Comparison of ENCODE assay signal across 8 cellular contexts in genomic region chr15:89893696-89894450, GRCh38. TPM values are rescaled to one million over a fixed set of nuclear protein-coding genes. Genes with fewer than 3 reads are reported as not detected.
DNase-seq lines count a peak whose midpoint lies in the region; ATAC-seq and TF ChIP-seq lines count a peak whose summit lies in the region.

Gene AP3S2, minus strand, starts transcription at chr15:89893994. Its CDS starts 45 bp downstream, at chr15:89893949.

- DNase-seq in GM19240 (ENCODE audit: insufficient read length, low spot score): peak; percentile 55
- peak; percentile 92 for DNase-seq in NCI-H69 (lab: John Stamatoyannopoulos, UW)
- peak; percentile 84 to 86 for DNase-seq in activated CD4-positive, alpha-beta T cell treated with anti-CD3 and anti-CD28 coated beads, Interleukin-2, amount 50 U/mL, for 4 hours
- DNase-seq in dorsolateral prefrontal cortex: peak; percentile 85 to 95 (median 90)
- DNase-seq in right lobe of liver: peak; percentile 91 to 93 (median 93)
- DNase-seq in stimulated activated CD4-positive, alpha-beta T cell treated with anti-CD3 and anti-CD28 coated beads, Interleukin-4, amount 100 ng/mL, for 4 hours: peak; percentile 82 to 87

- H3K27me3 ChIP-seq in BLaER1 (no peaks in the 10 kb centered on the region), dorsolateral prefrontal cortex (no peaks in the 10 kb centered on the region), right lobe of liver (no peaks in the 10 kb centered on the region)

- ATAC-seq in HG03460 (IDR thresholded peaks at IDR 0.05; ENCODE audit: unreplicated experiment) (peak; percentile 92), right lobe of liver (peak; percentile 95 to 98 (median 96))

- H3K4me1 ChIP-seq in BLaER1: peaks cover 28% of the 10 kb centered on the region
- peaks cover 0 to 11% (median 1%) of the 10 kb centered on the region in 4 donors for H3K4me1 ChIP-seq in right lobe of liver

- H3K9me3 ChIP-seq in BLaER1: no peaks in the 10 kb centered on the region
- H3K9me3 ChIP-seq in right lobe of liver: no peaks in the 10 kb centered on the region

- peak within 1 kb of the TSS; percentile 88 for H3K27ac ChIP-seq in BLaER1
- H3K27ac ChIP-seq in dorsolateral prefrontal cortex: peak within 1 kb of the TSS; percentile 73 to 99 (median 95)
- peak within 1 kb of the TSS; percentile 88 to 90 (median 89) for H3K27ac ChIP-seq in right lobe of liver

- WGBS in right lobe of liver (ENCODE audit: insufficient coverage, low coverage, low lambda C conversion rate, missing lambda C conversion rate): 0% methylated on average over 16 of the region's 62 CpGs

- TF ChIP-seq CTCF in dorsolateral prefrontal cortex (IDR thresholded peaks at IDR 0.05 in 54 of 56, conservative IDR thresholded peaks at IDR 0.05 in 2 of 56; ENCODE audit: low read depth in 1 of 56, partially characterized antibody in 56 of 56) (peak in 39 of 56 donors; percentile 3 to 60 (median 37)), right lobe of liver (IDR thresholded peaks at IDR 0.05) (no peak)

- TF ChIP-seq POLR2A in right lobe of liver (IDR thresholded peaks at IDR 0.05): peak; percentile 86

- H3K36me3 ChIP-seq in BLaER1 (peaks cover 2% of the 10 kb centered on the region), right lobe of liver (peaks cover 0 to under 1% (median under 1%) of the 10 kb centered on the region in 4 donors)

- intact Hi-C loops in dorsolateral prefrontal cortex (cut with DNase I): loop anchor here (5.0 to 10.0 kb wide), 7 partner anchors 108 to 331 kb away; partner anchors contain the start of genes IDH2 (in 2 of the 2), MESP1 (in 2 of the 2) and ZNF710 (in 2 of the 2)
- intact Hi-C loops in right lobe of liver (cut with DNase I): no loop called here

- H3K4me2 ChIP-seq in BLaER1: peak within 1 kb of the TSS; percentile 91

- H3K4me3 ChIP-seq in BLaER1 (peak within 1 kb of the TSS; percentile 92), dorsolateral prefrontal cortex (peak within 1 kb of the TSS; percentile 58 to 100 (median 90)), right lobe of liver (peak within 1 kb of the TSS; percentile 76 to 84 (median 81))

- no peaks in the 10 kb centered on the region for H4K20me1 ChIP-seq in BLaER1

- peak within 1 kb of the TSS; percentile 93 for H3K9ac ChIP-seq in BLaER1

RNA-seq across cellular contexts. Expression of gene AP3S2, which starts in this region (rescaled TPM):
- total RNA-seq in dorsolateral prefrontal cortex: 10 to 100 TPM; 31.3 to 69.8 (median 52.2) TPM
- total RNA-seq in right lobe of liver: 10 to 100 TPM; 23.2 to 45.7 (median 27.2) TPM

Comparison
In these comparisons a context has a peak if more than half of its experiments do, and no peak if none do; other contexts are left out.
1. Peak in every context shown above with its lines: DNase-seq, ATAC-seq, H3K4me3 ChIP-seq and H3K27ac ChIP-seq.
2. CTCF ChIP-seq: peak in dorsolateral prefrontal cortex (39 of 56); none in right lobe of liver (0 of 4).
3. intact Hi-C loops: an anchor here in dorsolateral prefrontal cortex (5.0 to 10.0 kb wide); none called in right lobe of liver.